Comparison of ENCODE assay signal across 23 cellular contexts in the genomic region with DNA sequence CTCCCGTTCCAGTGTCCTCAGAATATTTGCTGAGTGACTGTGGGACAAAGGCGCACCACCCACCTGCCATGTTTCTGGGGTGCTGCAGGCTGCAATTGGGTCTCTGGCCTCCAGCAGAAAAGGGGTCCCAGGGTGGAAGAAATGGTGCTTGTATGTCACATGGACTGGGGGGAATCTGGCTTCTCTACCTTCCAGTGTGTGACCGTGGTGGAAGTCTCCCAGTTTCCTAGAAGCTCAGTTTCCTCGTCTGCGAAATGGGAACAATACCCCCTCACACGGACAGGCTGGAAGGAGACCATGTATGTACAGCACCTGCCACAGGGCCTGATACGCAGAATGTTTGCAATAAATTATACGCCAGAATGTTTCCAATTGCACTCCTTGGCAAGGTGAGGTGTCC. TPM values are rescaled to one million over a fixed set of nuclear protein-coding genes. Genes with fewer than 3 reads are reported as not detected.
DNase-seq lines count a peak whose midpoint lies in the region; ATAC-seq and TF ChIP-seq lines count a peak whose summit lies in the region.
"Had no signal": no experiment of that assay in that cellular context is flagged by ENCODE, and none has a peak within 500 bp of the region (broad histone marks: within the 10 kb centered on the region; RNA-seq: fewer than 3 reads in every experiment).

No MANE protein-coding gene starts in this region.

- H2BK15ac ChIP-seq in neuronal stem cell (ENCODE audit: low read length), result no peak overlapping the region

- no peak overlapping the region for H2BK5ac ChIP-seq in neuronal stem cell (ENCODE audit: low read length)

- no peak overlapping the region for H2AFZ ChIP-seq in Karpas-422 (ENCODE audit: low read length)
- no peak overlapping the region for H2AFZ ChIP-seq in neuronal stem cell (ENCODE audit: low read length)

- intact Hi-C loops in activated CD8-positive, alpha-beta T cell treated with anti-CD3 and anti-CD28 coated beads for 36 hours (cut with micrococcal nuclease), result no loop called here
- intact Hi-C loops in Calu3 (cut with micrococcal nuclease; ENCODE audit: unreplicated experiment) (no loop called here), left colon (cut with DNase I, micrococcal nuclease) (no loop called here)

- peak overlapping the region; percentile 54 for H3K4me2 ChIP-seq in Karpas-422 (ENCODE audit: low read depth, low read length, poor library complexity, severe bottlenecking)
- no peak overlapping the region for H3K4me2 ChIP-seq in neuronal stem cell (ENCODE audit: insufficient read depth, low read length, poor library complexity, severe bottlenecking)
- H3K4me2 ChIP-seq: A549 had no signal

- no TSS peak for BruUV-seq in Calu3 (replicated peaks; lab: Mats Ljungman, UMichigan)

- peaks cover 25% of the 10 kb centered on the region for H3K4me1 Mint-ChIP-seq in activated CD8-positive, alpha-beta T cell treated with anti-CD3 and anti-CD28 coated beads, Interleukin-2, amount 10 ng/mL, durations not matched to agents 7 days and 5 days (ENCODE audit: low read depth)
- H3K4me1 Mint-ChIP-seq in activated CD8-positive, alpha-beta T cell treated with anti-CD3 and anti-CD28 coated beads for 36 hours (ENCODE audit: low read depth), result peaks cover 16% of the 10 kb centered on the region
- H3K4me1 Mint-ChIP-seq in progenitor cell of endocrine pancreas (ENCODE audit: low read depth) (no peaks in the 10 kb centered on the region), Calu3 (ENCODE audit: low read depth, unreplicated experiment) (peaks cover 6% of the 10 kb centered on the region)

- no CpG with 5 or more reads among the region's 8 CpGs for WGBS in neuronal stem cell (ENCODE audit: extremely low coverage in 2 of 2, insufficient read length in 2 of 2, insufficient replicate concordance in 1 of 2), 2 donors

- no peaks in the 10 kb centered on the region for H3K36me3 Mint-ChIP-seq in activated CD8-positive, alpha-beta T cell treated with anti-CD3 and anti-CD28 coated beads, Interleukin-2, amount 10 ng/mL, durations not matched to agents 7 days and 5 days (ENCODE audit: low read depth)
- H3K36me3 Mint-ChIP-seq in activated CD8-positive, alpha-beta T cell treated with anti-CD3 and anti-CD28 coated beads for 36 hours (ENCODE audit: low read depth), result no peaks in the 10 kb centered on the region
- H3K36me3 Mint-ChIP-seq in progenitor cell of endocrine pancreas (ENCODE audit: insufficient read depth), result no peaks in the 10 kb centered on the region
- no peaks in the 10 kb centered on the region for H3K36me3 Mint-ChIP-seq in Calu3 (ENCODE audit: insufficient read depth, unreplicated experiment)

- H3K14ac ChIP-seq in neuronal stem cell (ENCODE audit: low read length), result no peak overlapping the region

- peak; percentile 3 for ATAC-seq in activated CD8-positive, alpha-beta T cell treated with anti-CD3 and anti-CD28 coated beads, Interleukin-2, amount 10 ng/mL, durations not matched to agents 7 days and 5 days
- no peak for ATAC-seq in activated CD8-positive, alpha-beta T cell treated with anti-CD3 and anti-CD28 coated beads for 36 hours
- ATAC-seq in left colon, result no peak
- ATAC-seq: A549, gastroesophageal sphincter had no signal

- H3K23ac ChIP-seq in neuronal stem cell (ENCODE audit: low read depth, low read length, poor library complexity), result no peak overlapping the region

- no peaks in the 10 kb centered on the region for H3K79me1 ChIP-seq in neuronal stem cell (ENCODE audit: low read depth, low read length)

- peaks cover 52% of the 10 kb centered on the region for H4K20me1 ChIP-seq in Karpas-422 (ENCODE audit: insufficient read depth, low read depth, low read length)

- H3K9me3 ChIP-seq in Karpas-422 (ENCODE audit: low read length) (no peaks in the 10 kb centered on the region), neuronal stem cell (replicated peaks in 1 of 2; ENCODE audit: control insufficient read depth in 2 of 2, insufficient read depth in 1 of 2, low read depth in 1 of 2, low read length in 2 of 2) (peaks cover 2 to 3% of the 10 kb centered on the region in 2 donors)
- H3K9me3 ChIP-seq in effector memory CD4-positive, alpha-beta T cell (ENCODE audit: control insufficient read depth, low read length), result no peaks in the 10 kb centered on the region
- H3K9me3 ChIP-seq: A549, gastroesophageal sphincter, MG63 had no signal

- H3K4ac ChIP-seq in neuronal stem cell (ENCODE audit: low read length), result no peak overlapping the region

- H2BK12ac ChIP-seq in neuronal stem cell (ENCODE audit: low read length), result no peak overlapping the region

- H3K4me3 ChIP-seq in Karpas-422 (ENCODE audit: low read length) (no peak overlapping the region), neuronal stem cell (ENCODE audit: low read length in 2 of 2) (no peak overlapping the region)
- H3K4me3 ChIP-seq in effector memory CD4-positive, alpha-beta T cell (ENCODE audit: insufficient read depth, low read depth, low read length, poor library complexity, severe bottlenecking), result peak overlapping the region; percentile 23
- H3K4me3 ChIP-seq: A549, cardiac muscle cell, gastroesophageal sphincter, MG63 had no signal

- no peaks in the 10 kb centered on the region for H3K79me2 ChIP-seq in Karpas-422 (ENCODE audit: low read length)

- no peak overlapping the region for H2AK5ac ChIP-seq in neuronal stem cell (ENCODE audit: low read depth, low read length)

- CTCF ChIA-PET in activated CD8-positive, alpha-beta T cell treated with anti-CD3 and anti-CD28 coated beads, Interleukin-2, amount 10 ng/mL, durations not matched to agents 7 days and 5 days (lab: Charles Lee), result interaction anchor here (1.1 kb wide), 1 partner anchor 147 kb away, joined by 3 read pairs; no protein-coding TSS in a partner anchor
- CTCF ChIA-PET in activated CD8-positive, alpha-beta T cell treated with anti-CD3 and anti-CD28 coated beads for 36 hours (lab: Charles Lee), result interaction anchor here (1.3 kb wide), 1 partner anchor 165 kb away, joined by 5 read pairs; no protein-coding TSS in a partner anchor
- CTCF ChIA-PET in Calu3 (lab: Charles Lee), result no interaction called here

- H3K4me3 Mint-ChIP-seq in activated CD8-positive, alpha-beta T cell treated with anti-CD3 and anti-CD28 coated beads, Interleukin-2, amount 10 ng/mL, durations not matched to agents 7 days and 5 days, result no peak overlapping the region
- H3K4me3 Mint-ChIP-seq in activated CD8-positive, alpha-beta T cell treated with anti-CD3 and anti-CD28 coated beads for 36 hours, result no peak overlapping the region
- H3K4me3 Mint-ChIP-seq in progenitor cell of endocrine pancreas (ENCODE audit: low read depth), result no peak overlapping the region
- H3K4me3 Mint-ChIP-seq in Calu3 (ENCODE audit: low read depth, unreplicated experiment), result no peak overlapping the region
- H3K4me3 Mint-ChIP-seq: dendritic cell treated with granulocyte-macrophage colony-stimulating factor and Interleukin-4, amounts not matched to agents 40 ng/mL and 50 ng/mL, for 4 days had no signal

- peaks cover 12% of the 10 kb centered on the region for H3K4me1 ChIP-seq in Karpas-422 (ENCODE audit: low read length)
- peaks cover 22% of the 10 kb centered on the region for H3K4me1 ChIP-seq in effector memory CD4-positive, alpha-beta T cell (ENCODE audit: control insufficient read depth, insufficient read depth, low read length, poor library complexity, severe bottlenecking)
- peaks cover 0 to 17% of the 10 kb centered on the region in 2 donors for H3K4me1 ChIP-seq in neuronal stem cell (ENCODE audit: control insufficient read depth in 2 of 2, insufficient read depth in 1 of 2, low read depth in 1 of 2, low read length in 2 of 2)

- H4K91ac ChIP-seq in neuronal stem cell (ENCODE audit: low read depth, low read length, poor library complexity), result no peak overlapping the region

- no peak overlapping the region for H2BK120ac ChIP-seq in neuronal stem cell (ENCODE audit: low read depth, low read length)

- H3K9ac ChIP-seq in Karpas-422 (ENCODE audit: low read length) (no peak overlapping the region), neuronal stem cell (ENCODE audit: low read depth, low read length, poor library complexity) (no peak overlapping the region)

- no peaks in the 10 kb centered on the region for H3K27me3 ChIP-seq in Karpas-422 (ENCODE audit: low read length)
- H3K27me3 ChIP-seq in effector memory CD4-positive, alpha-beta T cell (replicated peaks; ENCODE audit: control insufficient read depth, insufficient read depth, low read length, poor library complexity, severe bottlenecking), result no peaks in the 10 kb centered on the region
- H3K27me3 ChIP-seq in neuronal stem cell (ENCODE audit: control insufficient read depth in 3 of 3, insufficient read depth in 3 of 3, low read depth in 1 of 3, low read length in 3 of 3), result no peaks in the 10 kb centered on the region
- H3K27me3 ChIP-seq: cardiac muscle cell, MG63 had no signal

- no peak for TF ChIP-seq CTCF in activated CD8-positive, alpha-beta T cell treated with anti-CD3 and anti-CD28 coated beads for 36 hours (IDR thresholded peaks at IDR 0.05)
- no peak for TF ChIP-seq CTCF in progenitor cell of endocrine pancreas (IDR thresholded peaks at IDR 0.05; ENCODE audit: unreplicated experiment)
- no peak for TF ChIP-seq CTCF in Calu3 (IDR thresholded peaks at IDR 0.05; ENCODE audit: unreplicated experiment)

- no peaks in the 10 kb centered on the region for H3K36me3 ChIP-seq in Karpas-422 (ENCODE audit: insufficient read depth, low read length)
- H3K36me3 ChIP-seq in effector memory CD4-positive, alpha-beta T cell (ENCODE audit: control insufficient read depth, insufficient read depth, low read length), result no peaks in the 10 kb centered on the region
- H3K36me3 ChIP-seq in neuronal stem cell (replicated peaks in 1 of 2; ENCODE audit: control insufficient read depth in 2 of 2, insufficient read depth in 2 of 2, low read length in 2 of 2), result peaks cover 0 to 2% of the 10 kb centered on the region in 2 donors
- H3K36me3 ChIP-seq: cardiac muscle cell, gastroesophageal sphincter, MG63 had no signal

- H3K27ac Mint-ChIP-seq in activated CD8-positive, alpha-beta T cell treated with anti-CD3 and anti-CD28 coated beads, Interleukin-2, amount 10 ng/mL, durations not matched to agents 7 days and 5 days, result peak overlapping the region; percentile 26
- H3K27ac Mint-ChIP-seq in activated CD8-positive, alpha-beta T cell treated with anti-CD3 and anti-CD28 coated beads for 36 hours, result no peak overlapping the region
- H3K27ac Mint-ChIP-seq in progenitor cell of endocrine pancreas, result peak overlapping the region; percentile 45
- H3K27ac Mint-ChIP-seq in Calu3 (ENCODE audit: unreplicated experiment), result no peak overlapping the region
- H3K27ac Mint-ChIP-seq: dendritic cell treated with granulocyte-macrophage colony-stimulating factor and Interleukin-4, amounts not matched to agents 40 ng/mL and 50 ng/mL, for 4 days had no signal

- H3K18ac ChIP-seq in neuronal stem cell (ENCODE audit: low read length), result no peak overlapping the region

- H3K9me2 ChIP-seq in Karpas-422 (replicated peaks; ENCODE audit: insufficient read depth, low read length), result no peaks in the 10 kb centered on the region

- POLR2A ChIA-PET in activated CD8-positive, alpha-beta T cell treated with anti-CD3 and anti-CD28 coated beads, Interleukin-2, amount 10 ng/mL, durations not matched to agents 7 days and 5 days (lab: Charles Lee), result no interaction called here
- POLR2A ChIA-PET in activated CD8-positive, alpha-beta T cell treated with anti-CD3 and anti-CD28 coated beads for 36 hours (lab: Charles Lee), result interaction anchor here (1.1 kb wide), 1 partner anchor 166 kb away, joined by 3 read pairs; no protein-coding TSS in a partner anchor

- no peak overlapping the region for H4K8ac ChIP-seq in neuronal stem cell (ENCODE audit: low read depth, low read length)

- no peak overlapping the region for H3K27ac ChIP-seq in Karpas-422 (ENCODE audit: low read length)
- no peak overlapping the region for H3K27ac ChIP-seq in effector memory CD4-positive, alpha-beta T cell (ENCODE audit: insufficient read depth, low read length, poor library complexity, severe bottlenecking)
- no peak overlapping the region for H3K27ac ChIP-seq in neuronal stem cell (replicated peaks; ENCODE audit: low read length)
- H3K27ac ChIP-seq: cardiac muscle cell, gastroesophageal sphincter had no signal

- DNase-seq in activated CD8-positive, alpha-beta T cell treated with anti-CD3 and anti-CD28 coated beads, Interleukin-2, amount 10 ng/mL, durations not matched to agents 7 days and 5 days, result no peak
- DNase-seq in activated CD8-positive, alpha-beta T cell treated with anti-CD3 and anti-CD28 coated beads for 36 hours, result no peak
- no peak for DNase-seq in Karpas-422
- no peak for DNase-seq in effector memory CD4-positive, alpha-beta T cell
- DNase-seq in progenitor cell of endocrine pancreas (ENCODE audit: low spot score, unreplicated experiment), result no peak
- DNase-seq in Calu3, result no peak
- no peak for DNase-seq in left colon
- DNase-seq in neuronal stem cell (ENCODE audit: low spot score), result no peak
- DNase-seq: aorta, hypothalamus, IMR-90, left ventricle myocardium superior, MG63, midbrain, NCI-H1436, NCI-H510A had no signal

- no peaks in the 10 kb centered on the region for H3K9me3 Mint-ChIP-seq in activated CD8-positive, alpha-beta T cell treated with anti-CD3 and anti-CD28 coated beads, Interleukin-2, amount 10 ng/mL, durations not matched to agents 7 days and 5 days (ENCODE audit: insufficient read depth)
- no peaks in the 10 kb centered on the region for H3K9me3 Mint-ChIP-seq in activated CD8-positive, alpha-beta T cell treated with anti-CD3 and anti-CD28 coated beads for 36 hours
- H3K9me3 Mint-ChIP-seq in progenitor cell of endocrine pancreas (ENCODE audit: low read depth) (no peaks in the 10 kb centered on the region), Calu3 (ENCODE audit: low read depth, unreplicated experiment) (no peaks in the 10 kb centered on the region)
- H3K9me3 Mint-ChIP-seq: activated naive CD4-positive, alpha-beta T cell treated with anti-CD3 and anti-CD28 coated beads, Interleukin-2, amount 50 U/mL, for 24 hours; dendritic cell treated with granulocyte-macrophage colony-stimulating factor and Interleukin-4, amounts not matched to agents 40 ng/mL and 50 ng/mL, for 4 days had no signal

- peaks cover 17% of the 10 kb centered on the region for H3K27me3 Mint-ChIP-seq in activated CD8-positive, alpha-beta T cell treated with anti-CD3 and anti-CD28 coated beads, Interleukin-2, amount 10 ng/mL, durations not matched to agents 7 days and 5 days (ENCODE audit: low read depth)
- no peaks in the 10 kb centered on the region for H3K27me3 Mint-ChIP-seq in activated CD8-positive, alpha-beta T cell treated with anti-CD3 and anti-CD28 coated beads for 36 hours
- H3K27me3 Mint-ChIP-seq in progenitor cell of endocrine pancreas (no peaks in the 10 kb centered on the region), Calu3 (ENCODE audit: unreplicated experiment) (peaks cover 40% of the 10 kb centered on the region)

RNA-seq across cellular contexts. Expression of gene CPLX2, which starts 23.8 kb away (rescaled TPM):
- not detected for total RNA-seq in activated CD8-positive, alpha-beta T cell treated with anti-CD3 and anti-CD28 coated beads, Interleukin-2, amount 10 ng/mL, durations not matched to agents 7 days and 5 days
- total RNA-seq in activated CD8-positive, alpha-beta T cell treated with anti-CD3 and anti-CD28 coated beads for 36 hours, result not detected
- total RNA-seq in Karpas-422 (2014; rRNA removed; shearing (Covaris generic); ENCODE audit: low replicate concordance), result not detected in 2 replicates
- 3.3 TPM in 2 replicates for total RNA-seq in progenitor cell of endocrine pancreas
- not detected in 2 replicates for total RNA-seq in Calu3 (2022)
- 1 to 10 TPM in 1 of 2 donors, under 1 TPM in 1; 0.73 to 1.8 TPM for total RNA-seq in left colon
- polyA plus RNA-seq in neuronal stem cell (2013, experiment 1 of 2), result 0.10 TPM
- polyA plus RNA-seq in neuronal stem cell (2013, experiment 2 of 2), result 0.07 TPM
- total RNA-seq: aorta, cardiac muscle cell, IMR-90, left ventricle myocardium superior, pulmonary artery endothelial cell, ureter had no signal
- polyA plus RNA-seq: aorta, IMR-90 had no signal

Comparison
In these comparisons a context has a peak if more than half of its experiments do, and no peak if none do; other contexts are left out.
1. H3K27ac Mint-ChIP-seq: peak in activated CD8-positive, alpha-beta T cell treated with anti-CD3 and anti-CD28 coated beads, Interleukin-2, amount 10 ng/mL, durations not matched to agents 7 days and 5 days (single experiment) and progenitor cell of endocrine pancreas (single experiment); none in activated CD8-positive, alpha-beta T cell treated with anti-CD3 and anti-CD28 coated beads for 36 hours (single experiment) and Calu3 (single experiment).